In genomic region chr3:129001817-129002572, GRCh38 we compare ENCODE assay signal across 9 cellular contexts. TPM values are rescaled to one million over a fixed set of nuclear protein-coding genes. Genes with fewer than 3 reads are reported as not detected.
DNase-seq lines count a peak whose midpoint lies in the region; ATAC-seq and TF ChIP-seq lines count a peak whose summit lies in the region.
"Had no signal": no experiment of that assay in that cellular context is flagged by ENCODE, and none has a peak within 500 bp of the region (broad histone marks: within the 10 kb centered on the region; RNA-seq: fewer than 3 reads in every experiment).

No MANE protein-coding gene starts in this region.

- intact Hi-C loops in Right ventricle myocardium inferior (cut with DNase I) (no loop called here), Right ventricle myocardium superior (cut with DNase I) (no loop called here), right lobe of liver (cut with DNase I) (no loop called here)

- 43% methylated on average over 1 of the region's 81 CpGs for WGBS in right lobe of liver (ENCODE audit: insufficient coverage, low coverage, low lambda C conversion rate, missing lambda C conversion rate)

- peaks cover 57% of the 10 kb centered on the region for H3K4me1 Mint-ChIP-seq in activated naive CD8-positive, alpha-beta T cell (ENCODE audit: low read depth)

- H3K27ac ChIP-seq in right lobe of liver = no peak overlapping the region
- no peak overlapping the region for H3K27ac ChIP-seq in stomach smooth muscle (ENCODE audit: low read length)

- H3K36me3 ChIP-seq in right lobe of liver (no peaks in the 10 kb centered on the region), stomach smooth muscle (ENCODE audit: control insufficient read depth in 2 of 2, insufficient read depth in 2 of 2, low read length in 2 of 2) (no peaks in the 10 kb centered on the region)

- H3K9me3 ChIP-seq in right lobe of liver = no peaks in the 10 kb centered on the region
- no peaks in the 10 kb centered on the region for H3K9me3 ChIP-seq in stomach smooth muscle (ENCODE audit: control insufficient read depth in 2 of 2, low read length in 2 of 2)

- H3K9me3 Mint-ChIP-seq in activated naive CD8-positive, alpha-beta T cell (ENCODE audit: low read depth) = no peaks in the 10 kb centered on the region

- H3K4me3 ChIP-seq in right lobe of liver (peak overlapping the region; percentile 34 to 48 (median 41)), stomach smooth muscle (ENCODE audit: low read length in 2 of 2) (peak overlapping the region; percentile 45 to 75)

- peaks cover 10% of the 10 kb centered on the region for H3K27me3 Mint-ChIP-seq in activated naive CD8-positive, alpha-beta T cell

- ATAC-seq in Right ventricle myocardium inferior = peak; percentile 5
- ATAC-seq in Right ventricle myocardium superior (ENCODE audit: poor library complexity) = no peak
- ATAC-seq in right lobe of liver = no peak

- H3K27ac Mint-ChIP-seq in activated naive CD8-positive, alpha-beta T cell = no peak overlapping the region

- peaks cover 0 to 11% of the 10 kb centered on the region in 2 donors for H3K27me3 ChIP-seq in right lobe of liver
- peaks cover 23 to 43% of the 10 kb centered on the region in 2 donors for H3K27me3 ChIP-seq in stomach smooth muscle (ENCODE audit: control insufficient read depth in 1 of 2, insufficient read depth in 2 of 2, low read length in 2 of 2)

- H3K4me1 ChIP-seq in right lobe of liver (peaks cover 0 to 15% (median 0%) of the 10 kb centered on the region in 4 donors), stomach smooth muscle (ENCODE audit: control insufficient read depth, insufficient read depth, low read length) (peaks cover 47% of the 10 kb centered on the region)

- DNase-seq in Right ventricle myocardium inferior (ENCODE audit: missing footprints) = no peak
- no peak for DNase-seq in Right ventricle myocardium superior
- no peak for DNase-seq in right lobe of liver
- DNase-seq in NCI-H1436 treated with DMSO at 0.1 percent for 48 hours (lab: John Stamatoyannopoulos, UW) = no peak
- no peak for DNase-seq in COLO829 (ENCODE audit: low spot score)
- no peak for DNase-seq in LoVo (ENCODE audit: low spot score)

- peaks cover 3% of the 10 kb centered on the region for H3K36me3 Mint-ChIP-seq in activated naive CD8-positive, alpha-beta T cell

- peak overlapping the region; percentile 80 for H3K4me3 Mint-ChIP-seq in activated naive CD8-positive, alpha-beta T cell

- no peak for TF ChIP-seq CTCF in right lobe of liver (IDR thresholded peaks at IDR 0.05)

- H3K9ac ChIP-seq in stomach smooth muscle (ENCODE audit: low read length in 2 of 2) = peak overlapping the region in 1 of 2 donors; percentile 48

- no peak for TF ChIP-seq POLR2A in right lobe of liver (IDR thresholded peaks at IDR 0.05)

RNA-seq across cellular contexts. Expression of gene EFCC1, which starts 0.9 kb away (rescaled TPM):
- 2.3 TPM for total RNA-seq in Right ventricle myocardium inferior
- 2.4 TPM for total RNA-seq in Right ventricle myocardium superior
- 1 to 10 TPM in 2 of 6 experiments, under 1 TPM in 4; 0.25 to 1.5 (median 0.39) TPM for total RNA-seq in right lobe of liver

RNA-seq across cellular contexts. Expression of gene CFAP92, which starts 8.1 kb away (rescaled TPM):
- total RNA-seq in Right ventricle myocardium inferior = 0.49 TPM
- not detected for total RNA-seq in Right ventricle myocardium superior
- under 1 TPM in 4 of 6 experiments, not detected in 2; 0.05 to 0.21 (median 0.08) TPM for total RNA-seq in right lobe of liver
- total RNA-seq: T-helper 2 cell treated with Interferon-gamma antibody and Interleukin-4, amounts not matched to agents 100 ng/mL and 5 ng/mL, for 36 hours had no signal

RNA-seq across cellular contexts. Expression of gene GP9, which starts 58.6 kb away (rescaled TPM):
- total RNA-seq in Right ventricle myocardium inferior = not detected
- not detected for total RNA-seq in Right ventricle myocardium superior
- under 1 TPM in 1 of 6 experiments, not detected in 5; 0.50 TPM for total RNA-seq in right lobe of liver
- total RNA-seq: T-helper 2 cell treated with Interferon-gamma antibody and Interleukin-4, amounts not matched to agents 100 ng/mL and 5 ng/mL, for 36 hours had no signal
